ENCODE assay signal across 1 cellular context in genomic region chr2:216081487-216082387, GRCh38.
TF ChIP-seq lines count a peak whose summit lies in the region.

Gene PECR, minus strand, starts transcription at chr2:216081809. Its CDS starts 68 bp downstream, at chr2:216081741.
A gene with protein sequence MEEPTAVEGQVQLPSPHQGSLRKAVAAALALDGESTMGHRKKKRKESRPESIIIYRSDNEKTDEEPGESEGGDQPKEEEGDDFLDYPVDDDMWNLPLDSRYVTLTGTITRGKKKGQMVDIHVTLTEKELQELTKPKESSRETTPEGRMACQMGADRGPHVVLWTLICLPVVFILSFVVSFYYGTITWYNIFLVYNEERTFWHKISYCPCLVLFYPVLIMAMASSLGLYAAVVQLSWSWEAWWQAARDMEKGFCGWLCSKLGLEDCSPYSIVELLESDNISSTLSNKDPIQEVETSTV (plus strand): TSS chr2:216081919. CDS start chr2:216095964, 14,045 bp downstream.

TF ChIP-seq in SK-N-SH treated with all-trans-retinoic acid at 6 μM for 48 hours, 23 proteins besides CTCF, POLR2A, EP300 and RAD21 (continued from another document):
- TF ChIP-seq, protein P1, sequence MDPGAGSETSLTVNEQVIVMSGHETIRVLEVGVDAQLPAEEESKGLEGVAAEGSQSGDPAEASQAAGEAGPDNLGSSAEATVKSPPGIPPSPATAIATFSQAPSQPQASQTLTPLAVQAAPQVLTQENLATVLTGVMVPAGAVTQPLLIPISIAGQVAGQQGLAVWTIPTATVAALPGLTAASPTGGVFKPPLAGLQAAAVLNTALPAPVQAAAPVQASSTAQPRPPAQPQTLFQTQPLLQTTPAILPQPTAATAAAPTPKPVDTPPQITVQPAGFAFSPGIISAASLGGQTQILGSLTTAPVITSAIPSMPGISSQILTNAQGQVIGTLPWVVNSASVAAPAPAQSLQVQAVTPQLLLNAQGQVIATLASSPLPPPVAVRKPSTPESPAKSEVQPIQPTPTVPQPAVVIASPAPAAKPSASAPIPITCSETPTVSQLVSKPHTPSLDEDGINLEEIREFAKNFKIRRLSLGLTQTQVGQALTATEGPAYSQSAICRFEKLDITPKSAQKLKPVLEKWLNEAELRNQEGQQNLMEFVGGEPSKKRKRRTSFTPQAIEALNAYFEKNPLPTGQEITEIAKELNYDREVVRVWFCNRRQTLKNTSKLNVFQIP (CRISPR knock-in tag; IDR thresholded peaks at IDR 0.05; ENCODE audit: borderline replicate concordance, low read depth), result no peak
- TF ChIP-seq ZC3H10 (CRISPR knock-in tag; IDR thresholded peaks at IDR 0.05) (no peak), ARNTL (CRISPR knock-in tag; IDR thresholded peaks at IDR 0.05; ENCODE audit: borderline replicate concordance, low read depth) (no peak), CREB5 (CRISPR knock-in tag; IDR thresholded peaks at IDR 0.05; ENCODE audit: low read depth) (no peak), ZNF70 (CRISPR knock-in tag; IDR thresholded peaks at IDR 0.05) (no peak), ZNF8 (CRISPR knock-in tag; IDR thresholded peaks at IDR 0.05) (no peak)
